In the genomic region with DNA sequence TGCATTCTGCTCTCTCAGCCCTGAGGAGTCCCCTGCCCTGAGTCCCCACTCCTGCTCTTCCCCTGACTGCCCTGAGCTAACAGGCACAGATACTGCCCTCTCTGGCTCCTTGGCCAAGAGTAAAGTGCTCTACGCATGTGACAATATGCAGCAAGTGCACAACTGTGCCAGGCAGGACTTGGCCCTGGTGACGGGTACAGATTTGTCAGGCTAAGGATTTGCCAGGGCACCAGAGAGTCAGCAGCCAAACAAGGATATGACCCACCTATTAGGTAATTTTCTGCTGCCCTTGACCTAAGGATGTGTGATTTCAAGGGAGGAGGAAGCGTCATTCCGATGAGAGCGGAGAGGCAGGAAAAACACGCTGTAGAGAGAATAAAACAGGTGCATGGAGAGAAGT, we compare ENCODE assay signal across 22 cellular contexts.
"Had no signal": no experiment of that assay in that cellular context is flagged by ENCODE, and none has a peak within 500 bp of the region (broad histone marks: within the 10 kb centered on the region; RNA-seq: fewer than 3 reads in every experiment).

No MANE protein-coding gene starts in this region.

- DNase-seq: activated CD4-positive, alpha-beta T cell treated with anti-CD3 and anti-CD28 coated beads for 1 hour; activated naive CD4-positive, alpha-beta T cell; activated naive CD8-positive, alpha-beta T cell treated with anti-CD3 and anti-CD28 coated beads for 36 hours; amygdala; central memory CD4-positive, alpha-beta T cell; colonic mucosa; lower lobe of right lung; occipital lobe; retina; stimulated activated CD4-positive, alpha-beta T cell treated with anti-CD3 and anti-CD28 coated beads, Interleukin-12 subunit alpha, Interleukin-12 subunit beta, amount 100 ng/mL, for 4 hours; stimulated activated CD4-positive, alpha-beta T cell treated with anti-CD3 and anti-CD28 coated beads, Interleukin-1b, Interleukin-23, amount 100 ng/mL, for 48 hours; stimulated activated naive CD8-positive, alpha-beta T cell treated with anti-CD3 and anti-CD28 coated beads, Interleukin-15, Interleukin-2, amounts not matched to agents 100 U/mL and 50 U/mL, for 24 hours; substantia nigra; SW 1271; T-helper 2 cell had no signal

- ATAC-seq: activated T-helper 17 cell treated with anti-CD3 and anti-CD28 coated beads, Interleukin-2, amount 50 U/mL, for 72 hours; lower lobe of right lung; stimulated activated naive CD8-positive, alpha-beta T cell treated with anti-CD3 and anti-CD28 coated beads, Interleukin-15, Interleukin-2, amounts not matched to agents 100 U/mL and 50 U/mL, for 24 hours had no signal

- H3K4me3 ChIP-seq: colonic mucosa, hepatocyte, lower lobe of right lung, tibial nerve, vagina had no signal

- H3K36me3 Mint-ChIP-seq: activated naive CD8-positive, alpha-beta T cell treated with anti-CD3 and anti-CD28 coated beads for 36 hours had no signal

- H3K27me3 ChIP-seq: colonic mucosa, hepatocyte, tibial nerve, vagina had no signal

- H3K27ac Mint-ChIP-seq: activated naive CD8-positive, alpha-beta T cell treated with anti-CD3 and anti-CD28 coated beads for 36 hours; activated T-helper 17 cell treated with anti-CD3 and anti-CD28 coated beads, Interleukin-2, amount 50 U/mL, for 72 hours; nephron had no signal

- H3K79me2 ChIP-seq: hepatocyte had no signal

- H3K4me3 Mint-ChIP-seq: activated naive CD8-positive, alpha-beta T cell treated with anti-CD3 and anti-CD28 coated beads for 36 hours; activated T-helper 17 cell treated with anti-CD3 and anti-CD28 coated beads, Interleukin-2, amount 50 U/mL, for 72 hours; nephron had no signal

- FAIRE-seq: endometrium had no signal

- H3K9me3 ChIP-seq: colonic mucosa, lower lobe of right lung, vagina had no signal

- H3K4me2 ChIP-seq: hepatocyte had no signal

- H3K36me3 ChIP-seq: colonic mucosa, lower lobe of right lung, tibial nerve, vagina had no signal

- H3K9me3 Mint-ChIP-seq: activated naive CD8-positive, alpha-beta T cell treated with anti-CD3 and anti-CD28 coated beads for 36 hours; activated T-helper 17 cell treated with anti-CD3 and anti-CD28 coated beads, Interleukin-2, amount 50 U/mL, for 72 hours had no signal

- H2AFZ ChIP-seq: hepatocyte had no signal

- H3K4me1 Mint-ChIP-seq: activated naive CD8-positive, alpha-beta T cell treated with anti-CD3 and anti-CD28 coated beads for 36 hours; activated T-helper 17 cell treated with anti-CD3 and anti-CD28 coated beads, Interleukin-2, amount 50 U/mL, for 72 hours had no signal

- H3K4me1 ChIP-seq: colonic mucosa, lower lobe of right lung, tibial nerve, vagina had no signal

- H3K27ac ChIP-seq: colonic mucosa, hepatocyte, lower lobe of right lung, tibial nerve, vagina, VCaP had no signal
